13 cellular contexts compared by ENCODE assay signal in the genomic region with DNA sequence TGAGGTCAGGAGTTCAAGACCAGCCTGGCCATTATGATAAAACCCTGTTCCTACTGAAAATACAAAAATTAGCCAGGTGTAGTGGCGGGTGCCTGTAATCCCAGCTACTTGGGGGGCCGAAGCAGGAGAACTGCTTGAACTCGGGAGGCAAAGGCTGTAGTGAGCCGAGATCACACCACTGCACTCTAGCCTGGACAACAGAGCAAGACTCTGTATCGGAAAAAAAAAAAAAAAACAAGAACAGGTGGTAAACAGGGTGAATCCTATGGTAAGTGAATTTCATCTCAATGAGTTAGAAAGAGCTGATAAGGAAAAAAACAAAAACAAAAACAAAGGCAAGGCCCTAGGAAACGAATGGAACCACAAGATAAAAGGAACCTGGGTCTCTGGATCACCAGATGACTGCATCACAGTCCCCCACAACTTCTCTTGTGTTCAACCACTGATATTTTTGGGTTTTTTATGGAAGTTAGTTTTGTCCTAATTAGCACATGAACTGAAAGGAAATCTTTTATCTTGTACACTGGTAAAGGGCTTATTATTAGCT.
"Had no signal": no experiment of that assay in that cellular context is flagged by ENCODE, and none has a peak within 500 bp of the region (broad histone marks: within the 10 kb centered on the region; RNA-seq: fewer than 3 reads in every experiment).

No MANE protein-coding gene starts in this region.

- H3K27me3 Mint-ChIP-seq: naive B cell had no signal

- H3K9me3 Mint-ChIP-seq: endodermal cell; naive B cell; T-helper 2 cell treated with Interferon-gamma antibody and Interleukin-4, amounts not matched to agents 5 μg/mL and 100 μg/mL, for 36 hours had no signal

- DNase-seq: activated T-cell treated with anti-CD3 and anti-CD28 coated beads, Interleukin-2, amount 50 U/mL, for 1 hour; aorta; dorsolateral prefrontal cortex; endodermal cell; naive B cell; posterior cingulate gyrus; retina; stimulated activated CD4-positive, alpha-beta T cell treated with anti-CD3 and anti-CD28 coated beads, Interleukin-4, amount 100 ng/mL, for 1 hour; stimulated activated naive CD4-positive, alpha-beta T cell; substantia nigra; SW 1271; transverse colon had no signal

- H3K27ac Mint-ChIP-seq: endodermal cell; T-helper 2 cell treated with Interferon-gamma antibody and Interleukin-4, amounts not matched to agents 5 μg/mL and 100 μg/mL, for 36 hours had no signal

- H3K4me3 Mint-ChIP-seq: endodermal cell; T-helper 2 cell treated with Interferon-gamma antibody and Interleukin-4, amounts not matched to agents 5 μg/mL and 100 μg/mL, for 36 hours had no signal
